11 cellular contexts compared by ENCODE assay signal in genomic region chr1:160401487-160401805, GRCh38. TPM values are rescaled to one million over a fixed set of nuclear protein-coding genes. Genes with fewer than 3 reads are reported as not detected.
A peak's percentile ranks its signal among the peaks of the same experiment; 100 is the strongest.
DNase-seq lines count a peak whose midpoint lies in the region; ATAC-seq and TF ChIP-seq lines count a peak whose summit lies in the region.
"Had no signal": no experiment of that assay in that cellular context is flagged by ENCODE, and none has a peak within 500 bp of the region (broad histone marks: within the 10 kb centered on the region; RNA-seq: fewer than 3 reads in every experiment).

No MANE protein-coding gene starts in this region.

- peak overlapping the region; percentile 41 for H3K9ac ChIP-seq in muscle layer of colon (ENCODE audit: low read length)
- H3K9ac ChIP-seq: KMS-11 had no signal

- CTCF ChIA-PET in MCF 10A (lab: Yijun Ruan, JAX) = interaction anchor here (1.4 kb wide), 1 partner anchor 15 kb away, joined by 6 read pairs; no protein-coding TSS in a partner anchor

- BruUV-seq in MCF 10A (replicated peaks; lab: Mats Ljungman, UMichigan) = no TSS peak

- H3K27me3 ChIP-seq in breast epithelium (no peaks in the 10 kb centered on the region), muscle layer of colon (ENCODE audit: control insufficient read depth in 1 of 2, insufficient read depth in 2 of 2, low read length in 2 of 2) (no peaks in the 10 kb centered on the region), upper lobe of right lung (peaks cover 15% of the 10 kb centered on the region)

- H3K4me3 Mint-ChIP-seq in MCF 10A (ENCODE audit: unreplicated experiment) = no peak overlapping the region

- TF ChIP-seq CTCF in breast epithelium (IDR thresholded peaks at IDR 0.05) (no peak), MCF 10A (IDR thresholded peaks at IDR 0.05; ENCODE audit: unreplicated experiment) (no peak), cardiac fibroblast (IDR thresholded peaks at IDR 0.05; ENCODE audit: low read depth, low read length) (no peak), upper lobe of right lung (IDR thresholded peaks at IDR 0.05) (no peak)

- ATAC-seq in upper lobe of right lung (no peak), GM19395 (IDR thresholded peaks at IDR 0.05; ENCODE audit: unreplicated experiment) (no peak)

- peaks cover 7% of the 10 kb centered on the region for H3K4me1 Mint-ChIP-seq in MCF 10A (ENCODE audit: insufficient read depth, unreplicated experiment)

- H3K27ac ChIP-seq in breast epithelium (peak overlapping the region; percentile 66 to 69), muscle layer of colon (ENCODE audit: low read depth, low read length) (no peak overlapping the region), upper lobe of right lung (no peak overlapping the region)
- H3K27ac ChIP-seq: KMS-11 had no signal

- no peaks in the 10 kb centered on the region for H3K36me3 ChIP-seq in breast epithelium
- no peaks in the 10 kb centered on the region for H3K36me3 ChIP-seq in muscle layer of colon (ENCODE audit: insufficient read depth, low read length)
- no peaks in the 10 kb centered on the region for H3K36me3 ChIP-seq in upper lobe of right lung

- intact Hi-C loops in breast epithelium (cut with DNase I; ENCODE audit: low total_unique reads) = no loop called here
- intact Hi-C loops in MCF 10A (cut with micrococcal nuclease) = no loop called here
- intact Hi-C loops in upper lobe of right lung (cut with DNase I) = no loop called here

- H3K27ac Mint-ChIP-seq in MCF 10A (ENCODE audit: low read depth, unreplicated experiment) = no peak overlapping the region

- H3K9me3 ChIP-seq in breast epithelium = no peaks in the 10 kb centered on the region
- no peaks in the 10 kb centered on the region for H3K9me3 ChIP-seq in muscle layer of colon (ENCODE audit: low read length)
- no peaks in the 10 kb centered on the region for H3K9me3 ChIP-seq in upper lobe of right lung

- no peaks in the 10 kb centered on the region for H3K36me3 Mint-ChIP-seq in MCF 10A (ENCODE audit: insufficient read depth, unreplicated experiment)

- H3K4me1 ChIP-seq in breast epithelium (no peaks in the 10 kb centered on the region), muscle layer of colon (ENCODE audit: insufficient read depth, low read length) (peaks cover 8% of the 10 kb centered on the region), upper lobe of right lung (no peaks in the 10 kb centered on the region)

- no peak for DNase-seq in breast epithelium (ENCODE audit: low spot score in 2 of 2)
- DNase-seq in MCF 10A (ENCODE audit: unreplicated experiment) = no peak
- no peak for DNase-seq in cardiac fibroblast (ENCODE audit: low read depth in 2 of 2)
- no peak for DNase-seq in upper lobe of right lung
- no peak for DNase-seq in retina
- no peak for DNase-seq in HK-2 (ENCODE audit: unreplicated experiment)
- DNase-seq: dermis blood vessel endothelial cell had no signal

- H3K4me3 ChIP-seq in breast epithelium (peak overlapping the region; percentile 63 to 93 (median 85)), cardiac fibroblast (replicated peaks in 1 of 2; ENCODE audit: low read depth in 2 of 2, low read length in 2 of 2) (peak overlapping the region; percentile 52 to 56), muscle layer of colon (ENCODE audit: low read depth in 1 of 2, low read length in 2 of 2) (peak overlapping the region; percentile 71 to 92), upper lobe of right lung (peak overlapping the region; percentile 63)

- POLR2A ChIA-PET in MCF 10A (lab: Yijun Ruan, JAX) = no interaction called here

- no peak for TF ChIP-seq POLR2A in breast epithelium (IDR thresholded peaks at IDR 0.05)

- H3K27me3 Mint-ChIP-seq in MCF 10A (ENCODE audit: insufficient read depth, unreplicated experiment) = peaks cover 16% of the 10 kb centered on the region

- H3K9me3 Mint-ChIP-seq in MCF 10A (ENCODE audit: unreplicated experiment) = no peaks in the 10 kb centered on the region

RNA-seq across cellular contexts. Expression of gene VANGL2, which starts 1.1 kb away (rescaled TPM):
- 1 to 10 TPM in 2 of 3 donors, under 1 TPM in 1; 0.48 to 7.6 (median 5.6) TPM for total RNA-seq in breast epithelium
- 0.26 and 0.27 TPM in 2 replicates for total RNA-seq in MCF 10A (2022)
- total RNA-seq in upper lobe of right lung = 6.3 TPM
- total RNA-seq: T-helper 1 cell treated with Interleukin-12 subunit alpha and Interleukin-12 subunit beta and Interleukin-4 antibody, amounts not matched to agents 30 ng/mL and 1 ng/mL, for 36 hours had no signal

RNA-seq across cellular contexts. Expression of gene NHLH1, which starts 34.6 kb away (rescaled TPM):
- total RNA-seq in breast epithelium (under 1 TPM in 1 of 3 donors, not detected in 2; 0.15 TPM), MCF 10A (2022) (0.12 and 0.20 TPM in 2 replicates), upper lobe of right lung (not detected)

RNA-seq across cellular contexts. Expression of gene NCSTN, which starts 58.3 kb away (rescaled TPM):
- total RNA-seq in breast epithelium (10 to 100 TPM; 66.4 to 83.5 (median 76.0) TPM), MCF 10A (2022) (125 and 129 TPM in 2 replicates), upper lobe of right lung (91.9 TPM)

RNA-seq across cellular contexts. Expression of gene COPA, which starts 58.4 kb away (rescaled TPM):
- total RNA-seq in breast epithelium = 100 to 1,000 TPM; 138 to 170 (median 153) TPM
- total RNA-seq in MCF 10A (2022) = 273 and 353 TPM in 2 replicates
- 142 TPM for total RNA-seq in upper lobe of right lung

Comparison
In these comparisons a context has a peak if more than half of its experiments do, and no peak if none do; other contexts are left out.
1. H3K27ac ChIP-seq: peak in breast epithelium (2 of 2); none in muscle layer of colon (single experiment) and upper lobe of right lung (single experiment).
2. Peak in every context shown above with its lines, with median percentiles within 50 percentile points of each other: H3K4me3 ChIP-seq.